ENCODE assay signal across 27 cellular contexts in genomic region chr22:49214976-49215375, GRCh38.
A peak's percentile ranks its signal among the peaks of the same experiment; 100 is the strongest.
DNase-seq lines count a peak whose midpoint lies in the region; ATAC-seq and TF ChIP-seq lines count a peak whose summit lies in the region.
"Had no signal": no experiment of that assay in that cellular context is flagged by ENCODE, and none has a peak within 500 bp of the region (broad histone marks: within the 10 kb centered on the region; RNA-seq: fewer than 3 reads in every experiment).

No MANE protein-coding gene starts in this region.

- H3K9me3 ChIP-seq in left ventricle myocardium inferior (replicated peaks) (peaks cover 20% of the 10 kb centered on the region), heart right ventricle (peaks cover 0 to 24% (median 7%) of the 10 kb centered on the region in 11 donors), endodermal cell (ENCODE audit: control insufficient read depth, low read length) (peaks cover 28% of the 10 kb centered on the region), sigmoid colon (peaks cover 0 to 8% (median 5%) of the 10 kb centered on the region in 4 donors), OCI-LY7 (ENCODE audit: low read length) (no peaks in the 10 kb centered on the region), MG63 (no peaks in the 10 kb centered on the region)

- no peak overlapping the region for H3K9ac ChIP-seq in endodermal cell (ENCODE audit: extremely low read depth, low read length, poor library complexity, severe bottlenecking)
- H3K9ac ChIP-seq: neural progenitor cell, parathyroid adenoma had no signal

- H3K79me2 ChIP-seq in OCI-LY7 (ENCODE audit: insufficient read depth, low read depth, low read length) = no peaks in the 10 kb centered on the region
- H3K79me2 ChIP-seq: parathyroid adenoma had no signal

- intact Hi-C loops in left ventricle myocardium inferior (cut with micrococcal nuclease) = no loop called here
- intact Hi-C loops in heart right ventricle (cut with DNase I) = no loop called here
- intact Hi-C loops in sigmoid colon (cut with DNase I) = no loop called here
- intact Hi-C loops in OCI-LY7 (cut with micrococcal nuclease; ENCODE audit: unreplicated experiment) = no loop called here

- H3K36me3 ChIP-seq in left ventricle myocardium inferior = no peaks in the 10 kb centered on the region
- H3K36me3 ChIP-seq in heart right ventricle = no peaks in the 10 kb centered on the region
- H3K36me3 ChIP-seq in endodermal cell (ENCODE audit: control insufficient read depth, insufficient read depth, low read length) = no peaks in the 10 kb centered on the region
- H3K36me3 ChIP-seq in sigmoid colon = no peaks in the 10 kb centered on the region
- no peaks in the 10 kb centered on the region for H3K36me3 ChIP-seq in OCI-LY7 (ENCODE audit: insufficient read depth, low read length)
- H3K36me3 ChIP-seq in MG63 = no peaks in the 10 kb centered on the region
- H3K36me3 ChIP-seq: neural progenitor cell had no signal

- H3K27ac ChIP-seq in left ventricle myocardium inferior (replicated peaks) (no peak overlapping the region), heart right ventricle (no peak overlapping the region), endodermal cell (ENCODE audit: low read depth, low read length) (no peak overlapping the region), sigmoid colon (no peak overlapping the region), OCI-LY7 (ENCODE audit: low read depth, low read length, poor library complexity, severe bottlenecking) (no peak overlapping the region)
- H3K27ac ChIP-seq: neural progenitor cell, parathyroid adenoma had no signal

- TF ChIP-seq POLR2A in sigmoid colon (IDR thresholded peaks at IDR 0.05) = no peak

- no peaks in the 10 kb centered on the region for H3K4me1 ChIP-seq in left ventricle myocardium inferior
- no peaks in the 10 kb centered on the region for H3K4me1 ChIP-seq in heart right ventricle
- H3K4me1 ChIP-seq in endodermal cell (ENCODE audit: control insufficient read depth, insufficient read depth, low read length) = no peaks in the 10 kb centered on the region
- H3K4me1 ChIP-seq in sigmoid colon = no peaks in the 10 kb centered on the region
- H3K4me1 ChIP-seq in OCI-LY7 (ENCODE audit: insufficient read depth, low read length, poor library complexity, severe bottlenecking) = no peaks in the 10 kb centered on the region
- H3K4me1 ChIP-seq: neural progenitor cell, parathyroid adenoma had no signal

- no peak overlapping the region for H3K4me2 ChIP-seq in OCI-LY7 (ENCODE audit: low read length)
- H3K4me2 ChIP-seq: neural progenitor cell had no signal

- CTCF ChIA-PET in OCI-LY7 (lab: Charles Lee; ENCODE audit: unreplicated experiment) = no interaction called here

- no peaks in the 10 kb centered on the region for H3K9me2 ChIP-seq in OCI-LY7 (ENCODE audit: insufficient read depth, low read length)

- POLR2A ChIA-PET in OCI-LY7 (lab: Charles Lee) = no interaction called here

- WGBS in heart right ventricle, 2 donors = 93 to 94% methylated on average over 16 of the region's 16 CpGs
- 93 to 97% methylated on average over 12 to 16 of the region's 16 CpGs for WGBS in endodermal cell (ENCODE audit: insufficient coverage in 1 of 2, insufficient read length in 1 of 2), 2 experiments
- 92 to 94% methylated on average over 16 of the region's 16 CpGs for WGBS in sigmoid colon, 2 donors

- H3K4me1 Mint-ChIP-seq in endodermal cell = no peaks in the 10 kb centered on the region
- no peaks in the 10 kb centered on the region for H3K4me1 Mint-ChIP-seq in stimulated activated naive B cell treated with anti-CD40 and anti-IgM and Interleukin-4, amounts not matched to agents 10 μg/mL and 1 μg/mL and 100 μg/mL, for 72 hours
- H3K4me1 Mint-ChIP-seq: CD4-positive, alpha-beta memory T cell; central memory CD8-positive, alpha-beta T cell; neural progenitor cell had no signal

- H3K4me3 ChIP-seq in left ventricle myocardium inferior (no peak overlapping the region), heart right ventricle (no peak overlapping the region), endodermal cell (ENCODE audit: low read length) (no peak overlapping the region), sigmoid colon (no peak overlapping the region), OCI-LY7 (ENCODE audit: low read depth, low read length, poor library complexity, severe bottlenecking) (no peak overlapping the region), MG63 (no peak overlapping the region)
- H3K4me3 ChIP-seq: neural progenitor cell had no signal

- no peak for TF ChIP-seq EP300 in sigmoid colon (IDR thresholded peaks at IDR 0.05)

- peaks cover 8% of the 10 kb centered on the region for H3K27me3 Mint-ChIP-seq in endodermal cell (ENCODE audit: insufficient read depth)
- peaks cover 26 to 30% of the 10 kb centered on the region in 2 donors for H3K27me3 Mint-ChIP-seq in stimulated activated naive B cell treated with anti-CD40 and anti-IgM and Interleukin-4, amounts not matched to agents 10 μg/mL and 1 μg/mL and 100 μg/mL, for 72 hours

- peaks cover 4% of the 10 kb centered on the region for H3K36me3 Mint-ChIP-seq in endodermal cell (ENCODE audit: low read depth)
- H3K36me3 Mint-ChIP-seq in stimulated activated naive B cell treated with anti-CD40 and anti-IgM and Interleukin-4, amounts not matched to agents 10 μg/mL and 1 μg/mL and 100 μg/mL, for 72 hours = peaks cover 2 to 7% of the 10 kb centered on the region in 2 donors
- H3K36me3 Mint-ChIP-seq: neural progenitor cell had no signal

- H3K27me3 ChIP-seq in left ventricle myocardium inferior (ENCODE audit: low read depth) (peaks cover 49% of the 10 kb centered on the region), heart right ventricle (peaks cover 0 to 40% (median 0%) of the 10 kb centered on the region in 7 donors), endodermal cell (ENCODE audit: control insufficient read depth, insufficient read depth, low read length, poor library complexity, severe bottlenecking) (no peaks in the 10 kb centered on the region), sigmoid colon (peaks cover 0 to 23% (median 0%) of the 10 kb centered on the region in 3 donors), MG63 (no peaks in the 10 kb centered on the region)
- H3K27me3 ChIP-seq: neural progenitor cell had no signal

- H4K20me1 ChIP-seq in OCI-LY7 (ENCODE audit: insufficient read depth, low read length) = no peaks in the 10 kb centered on the region

- DNase-seq in left ventricle myocardium inferior (peak; percentile 6), heart right ventricle (no peak), endodermal cell (peak; percentile 18), sigmoid colon (peak; percentile 34), OCI-LY7 (ENCODE audit: low spot score) (no peak), MG63 (no peak)
- DNase-seq in stimulated activated naive B cell treated with anti-CD40 and anti-IgM and Interleukin-4, amounts not matched to agents 10 μg/mL and 1 μg/mL and 100 μg/mL, for 72 hours = no peak
- DNase-seq: activated CD4-positive, alpha-beta T cell treated with anti-CD3 and anti-CD28 coated beads for 4 hours; activated naive CD4-positive, alpha-beta T cell treated with Interleukin-2 at 50 U/mL for 16 hours; activated T-cell treated with anti-CD3 and anti-CD28 coated beads, Interleukin-2, amount 50 U/mL, for 48 hours; CD4-positive, alpha-beta memory T cell; DND-41; hippocampal formation; Kasumi-1; mesendoderm; NCI-H1436; NCI-H2081 treated with DMSO at 0.1 percent for 48 hours; NCI-H226; SHP77; stimulated activated CD4-positive, alpha-beta T cell treated with anti-CD3 and anti-CD28 coated beads, Interleukin-12 subunit alpha, Interleukin-12 subunit beta, amount 100 ng/mL, for 4 hours; stimulated activated CD4-positive, alpha-beta T cell treated with anti-CD3 and anti-CD28 coated beads, Interleukin-2, amount 100 ng/mL, for 48 hours had no signal

- H3K4me3 Mint-ChIP-seq in endodermal cell = no peak overlapping the region
- H3K4me3 Mint-ChIP-seq in stimulated activated naive B cell treated with anti-CD40 and anti-IgM and Interleukin-4, amounts not matched to agents 10 μg/mL and 1 μg/mL and 100 μg/mL, for 72 hours = no peak overlapping the region
- H3K4me3 Mint-ChIP-seq: central memory CD8-positive, alpha-beta T cell; neural progenitor cell; T-helper 2 cell treated with Interferon-gamma antibody and Interleukin-4, amounts not matched to agents 5 μg/mL and 100 μg/mL, for 36 hours had no signal

- no peak for TF ChIP-seq CTCF in left ventricle myocardium inferior (IDR thresholded peaks at IDR 0.05; ENCODE audit: borderline replicate concordance)
- TF ChIP-seq CTCF in heart right ventricle (IDR thresholded peaks at IDR 0.05) = no peak
- no peak for TF ChIP-seq CTCF in endodermal cell (conservative IDR thresholded peaks at IDR 0.05)
- TF ChIP-seq CTCF in sigmoid colon (IDR thresholded peaks at IDR 0.05) = no peak
- TF ChIP-seq CTCF in OCI-LY7 (conservative IDR thresholded peaks at IDR 0.05; ENCODE audit: low read length) = no peak

- no peak overlapping the region for H3K27ac Mint-ChIP-seq in endodermal cell
- no peak overlapping the region for H3K27ac Mint-ChIP-seq in stimulated activated naive B cell treated with anti-CD40 and anti-IgM and Interleukin-4, amounts not matched to agents 10 μg/mL and 1 μg/mL and 100 μg/mL, for 72 hours
- H3K27ac Mint-ChIP-seq: CD4-positive, alpha-beta memory T cell; neural progenitor cell; T-helper 2 cell treated with Interferon-gamma antibody and Interleukin-4, amounts not matched to agents 5 μg/mL and 100 μg/mL, for 36 hours had no signal

- BruUV-seq in OCI-LY7 (replicated peaks; lab: Mats Ljungman, UMichigan) = no TSS peak

- peaks cover 32% of the 10 kb centered on the region for H3K9me3 Mint-ChIP-seq in endodermal cell
- H3K9me3 Mint-ChIP-seq in stimulated activated naive B cell treated with anti-CD40 and anti-IgM and Interleukin-4, amounts not matched to agents 10 μg/mL and 1 μg/mL and 100 μg/mL, for 72 hours = peaks cover 16 to 17% of the 10 kb centered on the region in 2 donors

- ATAC-seq in heart right ventricle = no peak
- no peak for ATAC-seq in stimulated activated naive B cell treated with anti-CD40 and anti-IgM and Interleukin-4, amounts not matched to agents 10 μg/mL and 1 μg/mL and 100 μg/mL, for 72 hours (replicated peaks)
- ATAC-seq: left colon, right cardiac atrium had no signal

- no peak overlapping the region for H2AFZ ChIP-seq in OCI-LY7 (ENCODE audit: low read length)
- H2AFZ ChIP-seq: neural progenitor cell, parathyroid adenoma had no signal

Comparison
In these comparisons a context has a peak if more than half of its experiments do, and no peak if none do; other contexts are left out.
1. DNase-seq: peak in left ventricle myocardium inferior (single experiment), endodermal cell (single experiment) and sigmoid colon (single experiment); none in heart right ventricle (0 of 2), OCI-LY7 (single experiment), stimulated activated naive B cell treated with anti-CD40 and anti-IgM and Interleukin-4, amounts not matched to agents 10 μg/mL and 1 μg/mL and 100 μg/mL, for 72 hours (single experiment) and MG63 (single experiment).